Comparison of ENCODE assay signal across 1 cellular context in the genomic region with DNA sequence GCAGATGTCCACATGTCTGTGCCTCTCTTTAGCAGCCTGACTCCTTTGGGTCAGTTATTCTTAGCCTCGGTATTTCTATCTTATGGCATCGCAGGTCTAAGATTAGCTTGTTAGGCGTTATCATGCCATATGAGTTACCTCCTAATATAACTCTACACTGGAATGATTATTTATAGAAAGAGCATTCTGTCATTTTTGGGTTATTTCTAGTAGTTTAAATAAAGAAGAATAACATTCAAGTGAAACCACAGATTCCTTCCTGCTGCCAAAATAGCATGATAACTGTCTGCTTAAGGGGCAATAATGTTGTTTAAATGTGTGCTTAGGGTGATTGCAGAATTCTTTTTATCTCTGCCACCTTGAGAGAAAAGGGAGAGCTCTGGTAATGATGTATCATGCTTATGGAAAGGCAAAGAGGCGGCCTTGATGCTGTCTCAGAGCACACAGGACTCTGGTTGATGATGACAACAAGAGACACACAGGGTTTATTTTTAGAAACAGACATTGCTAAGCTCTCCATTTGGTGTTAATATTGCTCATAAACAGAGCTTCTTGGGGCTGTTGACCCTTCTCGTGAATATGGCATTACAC.
A peak's percentile ranks its signal among the peaks of the same experiment; 100 is the strongest.
TF ChIP-seq lines count a peak whose summit lies in the region.

No MANE protein-coding gene starts in this region.

TF ChIP-seq in GM12878, 131 proteins besides CTCF, POLR2A, EP300 and RAD21:
- TF ChIP-seq SMAD1 (IDR thresholded peaks at IDR 0.05; ENCODE audit: low read depth, partially characterized antibody), result no peak
- TF ChIP-seq PML (IDR thresholded peaks at IDR 0.05; ENCODE audit: low read length), result no peak
- TF ChIP-seq, protein P1, sequence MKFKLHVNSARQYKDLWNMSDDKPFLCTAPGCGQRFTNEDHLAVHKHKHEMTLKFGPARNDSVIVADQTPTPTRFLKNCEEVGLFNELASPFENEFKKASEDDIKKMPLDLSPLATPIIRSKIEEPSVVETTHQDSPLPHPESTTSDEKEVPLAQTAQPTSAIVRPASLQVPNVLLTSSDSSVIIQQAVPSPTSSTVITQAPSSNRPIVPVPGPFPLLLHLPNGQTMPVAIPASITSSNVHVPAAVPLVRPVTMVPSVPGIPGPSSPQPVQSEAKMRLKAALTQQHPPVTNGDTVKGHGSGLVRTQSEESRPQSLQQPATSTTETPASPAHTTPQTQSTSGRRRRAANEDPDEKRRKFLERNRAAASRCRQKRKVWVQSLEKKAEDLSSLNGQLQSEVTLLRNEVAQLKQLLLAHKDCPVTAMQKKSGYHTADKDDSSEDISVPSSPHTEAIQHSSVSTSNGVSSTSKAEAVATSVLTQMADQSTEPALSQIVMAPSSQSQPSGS (IDR thresholded peaks at IDR 0.05; ENCODE audit: low read length), result peak; percentile 57
- peak; percentile 47; the same call in 1 of the 2 replicates for TF ChIP-seq NFIC (IDR thresholded peaks at IDR 0.05; ENCODE audit: low read depth, low read length)
- TF ChIP-seq ASH2L (IDR thresholded peaks at IDR 0.05; ENCODE audit: borderline replicate concordance, low read depth), result no peak
- TF ChIP-seq CBX3 (IDR thresholded peaks at IDR 0.05; ENCODE audit: borderline replicate concordance, low read depth), result no peak
- TF ChIP-seq BMI1 (IDR thresholded peaks at IDR 0.05; ENCODE audit: borderline replicate concordance), result no peak
- TF ChIP-seq, protein P2, sequence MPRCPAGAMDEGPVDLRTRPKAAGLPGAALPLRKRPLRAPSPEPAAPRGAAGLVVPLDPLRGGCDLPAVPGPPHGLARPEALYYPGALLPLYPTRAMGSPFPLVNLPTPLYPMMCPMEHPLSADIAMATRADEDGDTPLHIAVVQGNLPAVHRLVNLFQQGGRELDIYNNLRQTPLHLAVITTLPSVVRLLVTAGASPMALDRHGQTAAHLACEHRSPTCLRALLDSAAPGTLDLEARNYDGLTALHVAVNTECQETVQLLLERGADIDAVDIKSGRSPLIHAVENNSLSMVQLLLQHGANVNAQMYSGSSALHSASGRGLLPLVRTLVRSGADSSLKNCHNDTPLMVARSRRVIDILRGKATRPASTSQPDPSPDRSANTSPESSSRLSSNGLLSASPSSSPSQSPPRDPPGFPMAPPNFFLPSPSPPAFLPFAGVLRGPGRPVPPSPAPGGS (IDR thresholded peaks at IDR 0.05; ENCODE audit: borderline replicate concordance, insufficient read depth, low read depth, low read length, poor library complexity, severe bottlenecking), result peak; percentile 47
- no peak for TF ChIP-seq TCF7 (IDR thresholded peaks at IDR 0.05; ENCODE audit: borderline replicate concordance)
- TF ChIP-seq ZSCAN29 (IDR thresholded peaks at IDR 0.05), result no peak
- TF ChIP-seq, protein P3, sequence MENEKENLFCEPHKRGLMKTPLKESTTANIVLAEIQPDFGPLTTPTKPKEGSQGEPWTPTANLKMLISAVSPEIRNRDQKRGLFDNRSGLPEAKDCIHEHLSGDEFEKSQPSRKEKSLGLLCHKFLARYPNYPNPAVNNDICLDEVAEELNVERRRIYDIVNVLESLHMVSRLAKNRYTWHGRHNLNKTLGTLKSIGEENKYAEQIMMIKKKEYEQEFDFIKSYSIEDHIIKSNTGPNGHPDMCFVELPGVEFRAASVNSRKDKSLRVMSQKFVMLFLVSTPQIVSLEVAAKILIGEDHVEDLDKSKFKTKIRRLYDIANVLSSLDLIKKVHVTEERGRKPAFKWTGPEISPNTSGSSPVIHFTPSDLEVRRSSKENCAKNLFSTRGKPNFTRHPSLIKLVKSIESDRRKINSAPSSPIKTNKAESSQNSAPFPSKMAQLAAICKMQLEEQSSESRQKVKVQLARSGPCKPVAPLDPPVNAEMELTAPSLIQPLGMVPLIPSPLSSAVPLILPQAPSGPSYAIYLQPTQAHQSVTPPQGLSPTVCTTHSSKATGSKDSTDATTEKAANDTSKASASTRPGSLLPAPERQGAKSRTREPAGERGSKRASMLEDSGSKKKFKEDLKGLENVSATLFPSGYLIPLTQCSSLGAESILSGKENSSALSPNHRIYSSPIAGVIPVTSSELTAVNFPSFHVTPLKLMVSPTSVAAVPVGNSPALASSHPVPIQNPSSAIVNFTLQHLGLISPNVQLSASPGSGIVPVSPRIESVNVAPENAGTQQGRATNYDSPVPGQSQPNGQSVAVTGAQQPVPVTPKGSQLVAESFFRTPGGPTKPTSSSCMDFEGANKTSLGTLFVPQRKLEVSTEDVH (IDR thresholded peaks at IDR 0.05; ENCODE audit: low read depth, partially characterized antibody), result no peak
- no peak for TF ChIP-seq SUZ12 (IDR thresholded peaks at IDR 0.05; ENCODE audit: unreplicated experiment)
- TF ChIP-seq ZNF217 (IDR thresholded peaks at IDR 0.05), result no peak
- 0 out of 2 replicates have a peak, but pooled peaks have one; percentile 32 for TF ChIP-seq MTA3 (IDR thresholded peaks at IDR 0.05; ENCODE audit: borderline replicate concordance, low read length)
- TF ChIP-seq, protein P4, sequence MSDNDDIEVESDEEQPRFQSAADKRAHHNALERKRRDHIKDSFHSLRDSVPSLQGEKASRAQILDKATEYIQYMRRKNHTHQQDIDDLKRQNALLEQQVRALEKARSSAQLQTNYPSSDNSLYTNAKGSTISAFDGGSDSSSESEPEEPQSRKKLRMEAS (IDR thresholded peaks at IDR 0.05; ENCODE audit: low read depth, low read length), result no peak
- TF ChIP-seq ETV6 (conservative IDR thresholded peaks at IDR 0.05 in 1 of 2, IDR thresholded peaks at IDR 0.05 in 1 of 2; ENCODE audit: borderline replicate concordance in 1 of 2, low read depth in 1 of 2), result no peak
- no peak for TF ChIP-seq FOXK2 (IDR thresholded peaks at IDR 0.05)
- no peak for TF ChIP-seq TAF1 (IDR thresholded peaks at IDR 0.05; ENCODE audit: borderline replicate concordance, low read depth, low read length)
- no peak for TF ChIP-seq PAX5 (IDR thresholded peaks at IDR 0.05; ENCODE audit: borderline replicate concordance, low read depth, low read length)
- 0 out of 2 replicates have a peak, but pooled peaks have one; percentile 11 for TF ChIP-seq FOXM1 (IDR thresholded peaks at IDR 0.05; ENCODE audit: low read depth, low read length)
- TF ChIP-seq, protein P5, sequence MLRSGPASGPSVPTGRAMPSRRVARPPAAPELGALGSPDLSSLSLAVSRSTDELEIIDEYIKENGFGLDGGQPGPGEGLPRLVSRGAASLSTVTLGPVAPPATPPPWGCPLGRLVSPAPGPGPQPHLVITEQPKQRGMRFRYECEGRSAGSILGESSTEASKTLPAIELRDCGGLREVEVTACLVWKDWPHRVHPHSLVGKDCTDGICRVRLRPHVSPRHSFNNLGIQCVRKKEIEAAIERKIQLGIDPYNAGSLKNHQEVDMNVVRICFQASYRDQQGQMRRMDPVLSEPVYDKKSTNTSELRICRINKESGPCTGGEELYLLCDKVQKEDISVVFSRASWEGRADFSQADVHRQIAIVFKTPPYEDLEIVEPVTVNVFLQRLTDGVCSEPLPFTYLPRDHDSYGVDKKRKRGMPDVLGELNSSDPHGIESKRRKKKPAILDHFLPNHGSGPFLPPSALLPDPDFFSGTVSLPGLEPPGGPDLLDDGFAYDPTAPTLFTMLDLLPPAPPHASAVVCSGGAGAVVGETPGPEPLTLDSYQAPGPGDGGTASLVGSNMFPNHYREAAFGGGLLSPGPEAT (IDR thresholded peaks at IDR 0.05; ENCODE audit: low read depth), result no peak
- no peak for TF ChIP-seq YY1 (IDR thresholded peaks at IDR 0.05; ENCODE audit: low read depth, low read length)
- TF ChIP-seq MYC (IDR thresholded peaks at IDR 0.05; ENCODE audit: insufficient read depth, insufficient read length, insufficient replicate concordance, low read length, severe bottlenecking), result no peak
- TF ChIP-seq, protein P6, sequence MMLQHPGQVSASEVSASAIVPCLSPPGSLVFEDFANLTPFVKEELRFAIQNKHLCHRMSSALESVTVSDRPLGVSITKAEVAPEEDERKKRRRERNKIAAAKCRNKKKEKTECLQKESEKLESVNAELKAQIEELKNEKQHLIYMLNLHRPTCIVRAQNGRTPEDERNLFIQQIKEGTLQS (IDR thresholded peaks at IDR 0.05; ENCODE audit: borderline replicate concordance, extremely low read depth, low read depth, low read length), result no peak
- TF ChIP-seq TBL1XR1 (IDR thresholded peaks at IDR 0.05; ENCODE audit: low read depth, low read length), result 0 out of 2 replicates have a peak, but pooled peaks have one; percentile 23
- TF ChIP-seq HDAC2 (IDR thresholded peaks at IDR 0.05), result no peak
- TF ChIP-seq SPI1 (IDR thresholded peaks at IDR 0.05; ENCODE audit: borderline replicate concordance, insufficient read depth, low read depth, low read length), result no peak
- TF ChIP-seq RUNX3 (IDR thresholded peaks at IDR 0.05; ENCODE audit: low read length), result peak; percentile 56
- TF ChIP-seq CREM (IDR thresholded peaks at IDR 0.05; ENCODE audit: low read depth), result peak; percentile 46
- TF ChIP-seq HDAC6 (IDR thresholded peaks at IDR 0.05; ENCODE audit: unreplicated experiment), result no peak
- TF ChIP-seq NR2C1 (IDR thresholded peaks at IDR 0.05), result no peak
- no peak for TF ChIP-seq ZNF274 (IDR thresholded peaks at IDR 0.05; ENCODE audit: insufficient read depth, insufficient read length)
- TF ChIP-seq, protein P7, sequence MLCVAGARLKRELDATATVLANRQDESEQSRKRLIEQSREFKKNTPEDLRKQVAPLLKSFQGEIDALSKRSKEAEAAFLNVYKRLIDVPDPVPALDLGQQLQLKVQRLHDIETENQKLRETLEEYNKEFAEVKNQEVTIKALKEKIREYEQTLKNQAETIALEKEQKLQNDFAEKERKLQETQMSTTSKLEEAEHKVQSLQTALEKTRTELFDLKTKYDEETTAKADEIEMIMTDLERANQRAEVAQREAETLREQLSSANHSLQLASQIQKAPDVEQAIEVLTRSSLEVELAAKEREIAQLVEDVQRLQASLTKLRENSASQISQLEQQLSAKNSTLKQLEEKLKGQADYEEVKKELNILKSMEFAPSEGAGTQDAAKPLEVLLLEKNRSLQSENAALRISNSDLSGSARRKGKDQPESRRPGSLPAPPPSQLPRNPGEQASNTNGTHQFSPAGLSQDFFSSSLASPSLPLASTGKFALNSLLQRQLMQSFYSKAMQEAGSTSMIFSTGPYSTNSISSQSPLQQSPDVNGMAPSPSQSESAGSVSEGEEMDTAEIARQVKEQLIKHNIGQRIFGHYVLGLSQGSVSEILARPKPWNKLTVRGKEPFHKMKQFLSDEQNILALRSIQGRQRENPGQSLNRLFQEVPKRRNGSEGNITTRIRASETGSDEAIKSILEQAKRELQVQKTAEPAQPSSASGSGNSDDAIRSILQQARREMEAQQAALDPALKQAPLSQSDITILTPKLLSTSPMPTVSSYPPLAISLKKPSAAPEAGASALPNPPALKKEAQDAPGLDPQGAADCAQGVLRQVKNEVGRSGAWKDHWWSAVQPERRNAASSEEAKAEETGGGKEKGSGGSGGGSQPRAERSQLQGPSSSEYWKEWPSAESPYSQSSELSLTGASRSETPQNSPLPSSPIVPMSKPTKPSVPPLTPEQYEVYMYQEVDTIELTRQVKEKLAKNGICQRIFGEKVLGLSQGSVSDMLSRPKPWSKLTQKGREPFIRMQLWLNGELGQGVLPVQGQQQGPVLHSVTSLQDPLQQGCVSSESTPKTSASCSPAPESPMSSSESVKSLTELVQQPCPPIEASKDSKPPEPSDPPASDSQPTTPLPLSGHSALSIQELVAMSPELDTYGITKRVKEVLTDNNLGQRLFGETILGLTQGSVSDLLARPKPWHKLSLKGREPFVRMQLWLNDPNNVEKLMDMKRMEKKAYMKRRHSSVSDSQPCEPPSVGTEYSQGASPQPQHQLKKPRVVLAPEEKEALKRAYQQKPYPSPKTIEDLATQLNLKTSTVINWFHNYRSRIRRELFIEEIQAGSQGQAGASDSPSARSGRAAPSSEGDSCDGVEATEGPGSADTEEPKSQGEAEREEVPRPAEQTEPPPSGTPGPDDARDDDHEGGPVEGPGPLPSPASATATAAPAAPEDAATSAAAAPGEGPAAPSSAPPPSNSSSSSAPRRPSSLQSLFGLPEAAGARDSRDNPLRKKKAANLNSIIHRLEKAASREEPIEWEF (IDR thresholded peaks at IDR 0.05; ENCODE audit: insufficient replicate concordance, low read depth, low read length), result no peak
- no peak for TF ChIP-seq SIN3A (IDR thresholded peaks at IDR 0.05; ENCODE audit: low read depth, low read length)
- peak; percentile 51; the same call in 1 of the 2 replicates for TF ChIP-seq CREB1 (IDR thresholded peaks at IDR 0.05; ENCODE audit: low read depth)
- peak; percentile 74; the same call in 1 of the 2 replicates for TF ChIP-seq MEF2A (IDR thresholded peaks at IDR 0.05; ENCODE audit: insufficient read depth, low read depth, low read length)
